1 cellular context compared by ENCODE assay signal in the genomic region with DNA sequence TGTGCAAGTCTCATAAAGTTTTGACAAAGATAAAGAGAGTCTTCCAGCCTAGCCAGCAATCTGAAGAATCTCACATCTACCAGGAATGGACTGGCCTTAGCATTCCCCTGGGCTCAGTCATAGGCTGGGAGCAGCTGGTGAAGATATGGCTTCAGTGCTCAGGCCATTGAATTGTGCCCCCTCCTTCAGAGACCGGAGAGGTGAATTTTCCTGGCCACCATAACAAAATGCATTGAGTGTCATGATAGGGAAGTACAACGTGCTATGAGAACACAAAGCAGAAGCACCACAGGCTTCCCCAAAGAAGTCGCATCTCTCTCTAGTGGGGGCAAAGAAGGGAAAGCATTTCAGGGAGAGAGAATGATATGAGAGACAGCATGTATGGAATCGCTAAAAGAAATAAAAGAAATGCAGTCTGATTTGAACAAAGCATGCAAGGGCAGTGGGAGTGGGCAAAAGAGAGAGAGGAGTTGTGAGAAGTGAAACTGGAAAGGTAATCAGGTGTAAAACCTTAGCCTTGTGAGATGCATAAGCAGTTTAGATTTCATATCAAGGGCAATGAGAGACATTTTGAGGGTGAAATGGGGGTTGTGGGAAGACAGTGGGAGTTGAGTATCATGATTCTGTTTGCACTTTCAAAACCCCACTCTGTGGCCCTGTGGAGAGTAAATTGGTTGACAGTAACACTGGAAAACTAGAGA.
TF ChIP-seq lines count a peak whose summit lies in the region.

No MANE protein-coding gene starts in this region.

TF ChIP-seq in HepG2, 621 proteins besides CTCF, POLR2A, EP300 and RAD21 (continued from another document):
- no peak for TF ChIP-seq ZNF263 (CRISPR knock-in tag; IDR thresholded peaks at IDR 0.05)
- TF ChIP-seq HNF4G (IDR thresholded peaks at IDR 0.05; ENCODE audit: borderline replicate concordance, low read depth, low read length) = no peak
- TF ChIP-seq HNF4G (CRISPR knock-in tag; IDR thresholded peaks at IDR 0.05; ENCODE audit: borderline replicate concordance, low read depth) = no peak
- no peak for TF ChIP-seq MAFG (CRISPR knock-in tag; IDR thresholded peaks at IDR 0.05)
- no peak for TF ChIP-seq SSRP1 (CRISPR knock-in tag; IDR thresholded peaks at IDR 0.05)
- TF ChIP-seq ZNF570 (CRISPR knock-in tag; IDR thresholded peaks at IDR 0.05; ENCODE audit: borderline replicate concordance) = no peak
- TF ChIP-seq BRD4 (CRISPR knock-in tag; IDR thresholded peaks at IDR 0.05) = no peak
- TF ChIP-seq ZFAT (CRISPR knock-in tag; conservative IDR thresholded peaks at IDR 0.05) = no peak
- TF ChIP-seq TEAD3 (CRISPR knock-in tag; optimal IDR thresholded peaks at IDR 0.05; ENCODE audit: borderline replicate concordance) = no peak
